In the genomic region with DNA sequence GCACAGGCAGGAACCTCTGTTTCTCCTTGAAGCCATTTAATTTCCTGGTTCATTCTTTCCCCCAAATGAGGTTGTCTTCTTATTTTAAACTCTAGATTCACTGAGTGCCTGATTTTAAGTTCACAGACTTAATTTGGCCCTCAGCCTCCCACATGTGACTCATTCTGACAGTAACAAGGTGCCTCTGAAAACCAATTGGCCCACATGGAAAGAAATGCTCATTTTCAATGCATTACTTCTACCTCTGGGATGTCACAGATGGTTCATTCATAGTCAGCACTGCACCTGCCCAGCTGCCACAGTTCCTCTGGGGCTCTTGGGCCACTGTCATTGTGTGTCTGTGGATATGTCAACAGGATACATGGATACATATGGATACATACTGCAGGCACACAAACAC, we compare ENCODE assay signal across 22 cellular contexts.
DNase-seq lines count a peak whose midpoint lies in the region; ATAC-seq and TF ChIP-seq lines count a peak whose summit lies in the region.
"Had no signal": no experiment of that assay in that cellular context is flagged by ENCODE, and none has a peak within 500 bp of the region (broad histone marks: within the 10 kb centered on the region; RNA-seq: fewer than 3 reads in every experiment).

No MANE protein-coding gene starts in this region.

- no peaks in the 10 kb centered on the region for H3K36me3 Mint-ChIP-seq in activated naive CD8-positive, alpha-beta T cell treated with anti-CD3 and anti-CD28 coated beads, Interleukin-2, amount 50 U/mL, for 24 hours (ENCODE audit: low read depth)
- H3K36me3 Mint-ChIP-seq in activated naive CD8-positive, alpha-beta T cell treated with anti-CD3 and anti-CD28 coated beads for 36 hours = no peaks in the 10 kb centered on the region
- H3K36me3 Mint-ChIP-seq: CD8-positive, alpha-beta T cell had no signal

- in situ Hi-C loops in GM13977 (cut with MboI; ENCODE audit: low pct_unique_long_range_greater_than_20kb, low sequenced_read_pairs, unreplicated experiment) = no loop called here

- no peak overlapping the region for H3K4me3 Mint-ChIP-seq in activated naive CD8-positive, alpha-beta T cell treated with anti-CD3 and anti-CD28 coated beads, Interleukin-2, amount 50 U/mL, for 24 hours
- H3K4me3 Mint-ChIP-seq in activated naive CD8-positive, alpha-beta T cell treated with anti-CD3 and anti-CD28 coated beads for 36 hours = no peak overlapping the region
- H3K4me3 Mint-ChIP-seq: CD8-positive, alpha-beta T cell; IgD-negative memory B cell had no signal

- H3K27me3 Mint-ChIP-seq in activated naive CD8-positive, alpha-beta T cell treated with anti-CD3 and anti-CD28 coated beads, Interleukin-2, amount 50 U/mL, for 24 hours = no peaks in the 10 kb centered on the region
- no peaks in the 10 kb centered on the region for H3K27me3 Mint-ChIP-seq in activated naive CD8-positive, alpha-beta T cell treated with anti-CD3 and anti-CD28 coated beads for 36 hours
- H3K27me3 Mint-ChIP-seq: IgD-negative memory B cell had no signal

- peak; percentile 76 for ATAC-seq in activated naive CD8-positive, alpha-beta T cell treated with anti-CD3 and anti-CD28 coated beads, Interleukin-2, amount 50 U/mL, for 24 hours
- ATAC-seq in stimulated activated naive CD8-positive, alpha-beta T cell treated with anti-CD3 and anti-CD28 coated beads, Interleukin-15, Interleukin-2, amounts not matched to agents 100 U/mL and 50 U/mL, for 24 hours = peak; percentile 81
- ATAC-seq in HG03196 (IDR thresholded peaks at IDR 0.05; ENCODE audit: unreplicated experiment) = no peak
- ATAC-seq: CD8-positive, alpha-beta T cell had no signal

- no peaks in the 10 kb centered on the region for H3K9me3 Mint-ChIP-seq in activated naive CD8-positive, alpha-beta T cell treated with anti-CD3 and anti-CD28 coated beads, Interleukin-2, amount 50 U/mL, for 24 hours
- H3K9me3 Mint-ChIP-seq in activated naive CD8-positive, alpha-beta T cell treated with anti-CD3 and anti-CD28 coated beads for 36 hours = no peaks in the 10 kb centered on the region
- H3K9me3 Mint-ChIP-seq: CD8-positive, alpha-beta T cell had no signal

- no peak overlapping the region for H3K27ac Mint-ChIP-seq in activated naive CD8-positive, alpha-beta T cell treated with anti-CD3 and anti-CD28 coated beads, Interleukin-2, amount 50 U/mL, for 24 hours
- no peak overlapping the region for H3K27ac Mint-ChIP-seq in activated naive CD8-positive, alpha-beta T cell treated with anti-CD3 and anti-CD28 coated beads for 36 hours
- H3K27ac Mint-ChIP-seq: CD8-positive, alpha-beta T cell; IgD-negative memory B cell had no signal

- DNase-seq in activated naive CD8-positive, alpha-beta T cell treated with anti-CD3 and anti-CD28 coated beads, Interleukin-2, amount 50 U/mL, for 24 hours = peak; percentile 4
- DNase-seq in activated naive CD8-positive, alpha-beta T cell treated with anti-CD3 and anti-CD28 coated beads for 36 hours = no peak
- peak; percentile 22 for DNase-seq in astrocyte of the hippocampus (ENCODE audit: low read depth, low spot score)
- DNase-seq in inferior parietal cortex (ENCODE audit: extremely low spot score) = peak; percentile 14
- DNase-seq in stimulated activated naive CD8-positive, alpha-beta T cell treated with anti-CD3 and anti-CD28 coated beads, Interleukin-15, Interleukin-2, amounts not matched to agents 100 U/mL and 50 U/mL, for 24 hours = no peak
- no peak for DNase-seq in GM13977 (ENCODE audit: low spot score)
- no peak for DNase-seq in GM10266 (ENCODE audit: extremely low spot score)
- DNase-seq: C1 segment of cervical spinal cord; CD8-positive, alpha-beta T cell; DMS79 treated with DMSO at 0.1 percent for 48 hours; GF-D8; NCI-H1048; NCI-H1417; NCI-H1694; NCI-H2029 treated with DMSO at 0.1 percent for 48 hours; NCI-H446 treated with DMSO at 0.1 percent for 48 hours; NCI-H526; NCI-H82; Right ventricle myocardium superior; RPMI8226 had no signal

- peaks cover 2% of the 10 kb centered on the region for H3K4me1 Mint-ChIP-seq in activated naive CD8-positive, alpha-beta T cell treated with anti-CD3 and anti-CD28 coated beads, Interleukin-2, amount 50 U/mL, for 24 hours
- H3K4me1 Mint-ChIP-seq in activated naive CD8-positive, alpha-beta T cell treated with anti-CD3 and anti-CD28 coated beads for 36 hours = no peaks in the 10 kb centered on the region
- H3K4me1 Mint-ChIP-seq: IgD-negative memory B cell had no signal

- TF ChIP-seq CTCF in GM13977 (IDR thresholded peaks at IDR 0.05; ENCODE audit: extremely low read depth, insufficient read depth, missing control alignments) (no peak), GM10266 (IDR thresholded peaks at IDR 0.05; ENCODE audit: control insufficient read depth, insufficient read depth, low read depth, missing control alignments) (no peak)

Comparison
In these comparisons a context has a peak if more than half of its experiments do, and no peak if none do; other contexts are left out.
1. DNase-seq: peak in activated naive CD8-positive, alpha-beta T cell treated with anti-CD3 and anti-CD28 coated beads, Interleukin-2, amount 50 U/mL, for 24 hours (single experiment), astrocyte of the hippocampus (single experiment) and inferior parietal cortex (single experiment); none in activated naive CD8-positive, alpha-beta T cell treated with anti-CD3 and anti-CD28 coated beads for 36 hours (single experiment), stimulated activated naive CD8-positive, alpha-beta T cell treated with anti-CD3 and anti-CD28 coated beads, Interleukin-15, Interleukin-2, amounts not matched to agents 100 U/mL and 50 U/mL, for 24 hours (single experiment), GM13977 (single experiment) and GM10266 (single experiment).